ENCODE assay signal across 21 cellular contexts in the genomic region with DNA sequence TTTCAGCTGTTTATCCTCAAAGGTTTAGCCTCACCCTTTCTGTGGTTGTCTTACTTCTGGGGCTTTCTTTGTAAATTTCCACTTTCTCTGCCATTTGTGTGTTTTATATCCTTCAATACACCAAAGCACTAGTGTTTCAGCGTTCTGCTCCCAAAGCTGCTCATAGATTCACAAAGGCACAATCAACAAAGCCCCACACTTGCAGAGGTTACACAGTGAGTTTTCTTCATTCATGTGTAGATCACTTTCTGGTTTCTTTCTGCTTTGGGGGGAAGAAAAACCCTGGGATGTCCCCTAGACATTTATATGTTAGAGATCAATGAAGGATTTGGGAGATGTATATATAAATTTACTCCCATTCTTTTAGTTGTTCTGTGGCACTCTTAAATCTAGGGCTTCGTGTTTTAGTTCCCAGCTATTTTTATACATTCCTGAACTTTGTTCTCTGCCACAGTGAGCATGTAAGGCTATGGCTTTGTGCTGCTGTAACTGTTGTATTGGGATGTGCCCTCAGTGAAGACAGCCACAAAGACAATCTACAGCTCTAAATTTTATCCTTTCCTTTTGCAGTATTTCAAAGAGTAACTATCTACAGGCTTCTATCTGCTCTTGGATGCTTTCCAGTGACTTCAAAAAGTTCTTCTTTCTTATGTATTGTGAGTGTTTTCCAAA.
DNase-seq lines count a peak whose midpoint lies in the region; ATAC-seq and TF ChIP-seq lines count a peak whose summit lies in the region.
"Had no signal": no experiment of that assay in that cellular context is flagged by ENCODE, and none has a peak within 500 bp of the region (broad histone marks: within the 10 kb centered on the region; RNA-seq: fewer than 3 reads in every experiment).

No MANE protein-coding gene starts in this region.

- H2AFZ ChIP-seq in OCI-LY3 (ENCODE audit: low read depth, low read length) = peak overlapping the region; percentile 14; the same call in 1 of the 2 replicates

- TF ChIP-seq CTCF in OCI-LY3 (IDR thresholded peaks at IDR 0.05; ENCODE audit: low read depth, low read length) (no peak), endodermal cell (conservative IDR thresholded peaks at IDR 0.05) (no peak), neural crest cell (conservative IDR thresholded peaks at IDR 0.05) (no peak), BE2C (IDR thresholded peaks at IDR 0.05; ENCODE audit: low read depth, low read length) (no peak)

- no peaks in the 10 kb centered on the region for H3K79me2 ChIP-seq in OCI-LY3 (ENCODE audit: low read length)

- no peak overlapping the region for H3K4me2 ChIP-seq in OCI-LY3 (ENCODE audit: low read length)

- no peaks in the 10 kb centered on the region for H3K4me1 Mint-ChIP-seq in endodermal cell
- H3K4me1 Mint-ChIP-seq in neural crest cell = peaks cover 15% of the 10 kb centered on the region
- H3K4me1 Mint-ChIP-seq: CD8-positive, alpha-beta memory T cell had no signal

- H3K27me3 ChIP-seq in OCI-LY3 (ENCODE audit: low read depth, low read length) (no peaks in the 10 kb centered on the region), endodermal cell (ENCODE audit: control insufficient read depth, insufficient read depth, low read length, poor library complexity, severe bottlenecking) (no peaks in the 10 kb centered on the region), BE2C (no peaks in the 10 kb centered on the region)

- H4K20me1 ChIP-seq in OCI-LY3 (ENCODE audit: insufficient read depth, low read length) = no peaks in the 10 kb centered on the region

- H3K4me3 ChIP-seq in OCI-LY3 (ENCODE audit: low read length) (no peak overlapping the region), endodermal cell (ENCODE audit: low read length) (no peak overlapping the region), BE2C (ENCODE audit: low read depth, low read length) (no peak overlapping the region)

- no peaks in the 10 kb centered on the region for H3K36me3 Mint-ChIP-seq in endodermal cell (ENCODE audit: low read depth)
- no peaks in the 10 kb centered on the region for H3K36me3 Mint-ChIP-seq in neural crest cell (ENCODE audit: low read depth)
- H3K36me3 Mint-ChIP-seq: CD8-positive, alpha-beta memory T cell had no signal

- H3K36me3 ChIP-seq in OCI-LY3 (replicated peaks; ENCODE audit: low read depth, low read length) (no peaks in the 10 kb centered on the region), endodermal cell (ENCODE audit: control insufficient read depth, insufficient read depth, low read length) (no peaks in the 10 kb centered on the region), BE2C (no peaks in the 10 kb centered on the region)

- H3K9me3 ChIP-seq in OCI-LY3 (ENCODE audit: insufficient read depth, low read length) = no peaks in the 10 kb centered on the region
- no peaks in the 10 kb centered on the region for H3K9me3 ChIP-seq in endodermal cell (ENCODE audit: control insufficient read depth, low read length)
- no peaks in the 10 kb centered on the region for H3K9me3 ChIP-seq in BE2C

- no peak overlapping the region for H3K4me3 Mint-ChIP-seq in endodermal cell
- H3K4me3 Mint-ChIP-seq in neural crest cell = peak overlapping the region; percentile 8
- H3K4me3 Mint-ChIP-seq: CD8-positive, alpha-beta memory T cell had no signal

- H3K9ac ChIP-seq in OCI-LY3 (ENCODE audit: low read length) (no peak overlapping the region), endodermal cell (ENCODE audit: extremely low read depth, low read length, poor library complexity, severe bottlenecking) (no peak overlapping the region)

- H3K27ac ChIP-seq in OCI-LY3 (ENCODE audit: low read length) = no peak overlapping the region
- peak overlapping the region; percentile 12 for H3K27ac ChIP-seq in endodermal cell (ENCODE audit: low read depth, low read length)
- H3K27ac ChIP-seq: 22Rv1 had no signal

- no peak overlapping the region for H3K27ac Mint-ChIP-seq in endodermal cell
- H3K27ac Mint-ChIP-seq in neural crest cell (ENCODE audit: unreplicated experiment) = peak overlapping the region; percentile 67
- H3K27ac Mint-ChIP-seq: CD8-positive, alpha-beta memory T cell had no signal

- H3K4me1 ChIP-seq in OCI-LY3 (ENCODE audit: low read length) = no peaks in the 10 kb centered on the region
- no peaks in the 10 kb centered on the region for H3K4me1 ChIP-seq in endodermal cell (ENCODE audit: control insufficient read depth, insufficient read depth, low read length)
- no peaks in the 10 kb centered on the region for H3K4me1 ChIP-seq in BE2C

- H3K27me3 Mint-ChIP-seq in endodermal cell (ENCODE audit: insufficient read depth) = no peaks in the 10 kb centered on the region
- no peaks in the 10 kb centered on the region for H3K27me3 Mint-ChIP-seq in neural crest cell (ENCODE audit: low read depth)
- H3K27me3 Mint-ChIP-seq: CD8-positive, alpha-beta memory T cell had no signal

- H3K9me3 Mint-ChIP-seq in endodermal cell (no peaks in the 10 kb centered on the region), neural crest cell (no peaks in the 10 kb centered on the region)

- WGBS in endodermal cell (ENCODE audit: insufficient coverage in 1 of 2, insufficient read length in 1 of 2), 2 experiments = 38% methylated on average over 2 of the region's 2 CpGs; no CpG with 5 or more reads in 1 of the 2 experiments

- DNase-seq in ELR (ENCODE audit: low read depth) = peak; percentile 11
- DNase-seq in endodermal cell = no peak
- no peak for DNase-seq in neural crest cell (ENCODE audit: low read depth, low spot score)
- DNase-seq in CD1c-positive myeloid dendritic cell (ENCODE audit: extremely low spot score) = no peak
- DNase-seq in BE2C = no peak
- DNase-seq: C1 segment of cervical spinal cord; Calu3; CD8-positive, alpha-beta memory T cell; DMS153; GOT3; Kasumi-1; NCI-H1436 treated with DMSO at 0.1 percent for 48 hours; NCI-H1930; NCI-H2227 treated with DMSO at 0.1 percent for 48 hours; NCI-H510A treated with DMSO at 0.1 percent for 48 hours; NCI-H748 treated with DMSO at 0.1 percent for 48 hours had no signal

- ATAC-seq in GM19351 (IDR thresholded peaks at IDR 0.05; ENCODE audit: unreplicated experiment) (no peak), GM18909 (IDR thresholded peaks at IDR 0.05; ENCODE audit: poor library complexity, unreplicated experiment) (no peak)
- ATAC-seq: Panc1 had no signal
